In the genomic region with DNA sequence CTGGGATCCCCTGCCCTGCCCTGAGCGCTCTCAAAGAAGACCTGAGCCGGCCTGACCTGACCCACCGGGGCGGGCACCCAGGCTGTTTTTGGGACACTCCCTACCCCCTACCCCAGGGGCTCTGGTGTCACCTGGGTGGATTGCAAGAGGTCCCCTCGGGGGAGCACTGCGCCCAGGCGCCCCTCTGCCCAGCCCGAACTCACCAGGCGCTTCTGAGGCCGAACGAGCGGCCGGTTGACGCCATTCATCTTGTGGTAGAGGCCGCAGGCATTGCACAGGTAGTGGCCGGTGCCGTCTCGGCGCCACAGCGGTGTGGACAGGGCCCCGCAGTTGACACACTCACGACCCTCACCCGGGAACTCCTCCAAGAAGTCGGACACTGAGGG, we compare ENCODE assay signal across 35 cellular contexts. TPM values are rescaled to one million over a fixed set of nuclear protein-coding genes. Genes with fewer than 3 reads are reported as not detected.
"Had no signal": no experiment of that assay in that cellular context is flagged by ENCODE, and none has a peak within 500 bp of the region (broad histone marks: within the 10 kb centered on the region; RNA-seq: fewer than 3 reads in every experiment).

No MANE protein-coding gene starts in this region.

- H3K27ac ChIP-seq: adrenal gland, body of pancreas, coronary artery, dorsolateral prefrontal cortex, gastroesophageal sphincter, pancreas, psoas muscle, thoracic aorta had no signal

- H3K9me3 ChIP-seq: adrenal gland, body of pancreas, gastroesophageal sphincter, pancreas, psoas muscle, thoracic aorta, uterus had no signal

- H3K36me3 ChIP-seq: adrenal gland, gastroesophageal sphincter, pancreas, thoracic aorta, uterus had no signal

- H3K27me3 ChIP-seq: uterus had no signal

- DNase-seq: activated CD4-positive, alpha-beta T cell treated with anti-CD3 and anti-CD28 coated beads for 36 hours; activated CD4-positive, alpha-beta T cell treated with anti-CD3 and anti-CD28 coated beads, Interleukin-2, amount 50 U/mL, for 4 hours; activated CD4-positive, CD25-positive, alpha-beta regulatory T cell; activated CD8-positive, alpha-beta memory T cell treated with anti-CD3 and anti-CD28 coated beads for 24 hours; activated effector memory CD4-positive, alpha-beta T cell treated with anti-CD3 and anti-CD28 coated beads, Interleukin-2, amount 50 U/mL, for 16 hours; activated naive CD4-positive, alpha-beta T cell treated with anti-CD3 and anti-CD28 coated beads for 36 hours; activated naive CD8-positive, alpha-beta T cell treated with anti-CD3 and anti-CD28 coated beads for 36 hours; activated T-cell treated with anti-CD3 and anti-CD28 coated beads, Interleukin-2, amount 50 U/mL, for 1 hour; adrenal gland; aorta; body of pancreas; dorsolateral prefrontal cortex; effector memory CD8-positive, alpha-beta T cell; head of caudate nucleus; hypothalamus; immature natural killer cell; kidney; left colon; pancreas; psoas muscle; stimulated activated CD4-positive, alpha-beta T cell treated with anti-CD3 and anti-CD28 coated beads, Interleukin-12 subunit alpha, Interleukin-12 subunit beta, amount 100 ng/mL, for 4 hours; stimulated activated CD4-positive, alpha-beta T cell treated with anti-CD3 and anti-CD28 coated beads, Interleukin-4, amount 100 ng/mL, for 1 hour; stimulated activated naive CD8-positive, alpha-beta T cell treated with anti-CD3 and anti-CD28 coated beads, Interleukin-15, Interleukin-2, amounts not matched to agents 100 U/mL and 50 U/mL, for 24 hours; trophoblast cell; uterus had no signal

- H3K4me3 ChIP-seq: adrenal gland, body of pancreas, coronary artery, dorsolateral prefrontal cortex, pancreas, psoas muscle, thoracic aorta, uterus had no signal

- ATAC-seq: activated CD4-positive, alpha-beta T cell treated with anti-CD3 and anti-CD28 coated beads for 36 hours; body of pancreas; effector memory CD8-positive, alpha-beta T cell; gastroesophageal sphincter; left colon; pancreas; psoas muscle; stimulated activated naive CD8-positive, alpha-beta T cell treated with anti-CD3 and anti-CD28 coated beads, Interleukin-15, Interleukin-2, amounts not matched to agents 100 U/mL and 50 U/mL, for 24 hours had no signal

RNA-seq across cellular contexts. Expression of a gene that starts 2.6 kb away (rescaled TPM):
- total RNA-seq: activated CD4-positive, alpha-beta T cell treated with anti-CD3 and anti-CD28 coated beads for 36 hours; activated naive CD4-positive, alpha-beta T cell treated with anti-CD3 and anti-CD28 coated beads for 36 hours; activated naive CD8-positive, alpha-beta T cell treated with anti-CD3 and anti-CD28 coated beads for 36 hours; activated T-helper 1 cell treated with anti-CD3 and anti-CD28 coated beads, Interleukin-12 subunit alpha, Interleukin-12 subunit beta, Interleukin-2, Interleukin-4 antibody, amounts not matched to agents 30 ng/mL and 10 ng/mL and 1 ng/mL, durations not matched to agents 14 hours and 24 hours and 36 hours; body of pancreas; cerebellum; fibroblast of villous mesenchyme; left colon; mononuclear cell; subcutaneous adipose tissue; T-helper 1 cell treated with Interleukin-12 subunit alpha and Interleukin-12 subunit beta and Interleukin-4 antibody, amounts not matched to agents 30 ng/mL and 1 ng/mL, for 36 hours had no signal
- polyA plus RNA-seq: immature natural killer cell had no signal

RNA-seq across cellular contexts. Expression of a gene that starts 45.9 kb away (rescaled TPM):
- total RNA-seq: activated CD4-positive, alpha-beta T cell treated with anti-CD3 and anti-CD28 coated beads for 36 hours; activated naive CD4-positive, alpha-beta T cell treated with anti-CD3 and anti-CD28 coated beads for 36 hours; activated naive CD8-positive, alpha-beta T cell treated with anti-CD3 and anti-CD28 coated beads for 36 hours; activated T-helper 1 cell treated with anti-CD3 and anti-CD28 coated beads, Interleukin-12 subunit alpha, Interleukin-12 subunit beta, Interleukin-2, Interleukin-4 antibody, amounts not matched to agents 30 ng/mL and 10 ng/mL and 1 ng/mL, durations not matched to agents 14 hours and 24 hours and 36 hours; adrenal gland; aorta; cerebellum; fibroblast of lung; fibroblast of villous mesenchyme; mononuclear cell; psoas muscle; subcutaneous adipose tissue; T-helper 1 cell treated with Interleukin-12 subunit alpha and Interleukin-12 subunit beta and Interleukin-4 antibody, amounts not matched to agents 30 ng/mL and 1 ng/mL, for 36 hours; thoracic aorta had no signal
- polyA plus RNA-seq: adrenal gland, fibroblast of lung, immature natural killer cell had no signal
